22 cellular contexts compared by ENCODE assay signal in genomic region chr10:115953203-115953602, GRCh38.
"Had no signal": no experiment of that assay in that cellular context is flagged by ENCODE, and none has a peak within 500 bp of the region (broad histone marks: within the 10 kb centered on the region; RNA-seq: fewer than 3 reads in every experiment).

No MANE protein-coding gene starts in this region.

- H3K4me1 ChIP-seq: colonic mucosa, gastrocnemius medialis, left ventricle myocardium inferior, spleen, testis, upper lobe of right lung, vagina had no signal

- DNase-seq: colonic mucosa; effector CD4-positive, alpha-beta T cell; gastrocnemius medialis; left ventricle myocardium inferior; mesendoderm; naive B cell; occipital lobe; pancreas; spleen; stimulated activated CD4-positive, alpha-beta T cell treated with anti-CD3 and anti-CD28 coated beads, Interleukin-15, amount 100 ng/mL, for 24 hours; stimulated activated CD4-positive, alpha-beta T cell treated with anti-CD3 and anti-CD28 coated beads, Interleukin-1b, Interleukin-23, amount 100 ng/mL, for 48 hours; stimulated activated CD4-positive, alpha-beta T cell treated with anti-CD3 and anti-CD28 coated beads, Interleukin-4, amount 100 ng/mL, for 24 hours; stimulated activated naive B cell treated with anti-CD40 and anti-IgM and Interleukin-4, amounts not matched to agents 10 μg/mL and 1 μg/mL and 100 μg/mL, for 72 hours; stimulated activated naive CD8-positive, alpha-beta T cell treated with anti-CD3 and anti-CD28 coated beads, Interleukin-15, amount 100 ng/mL, for 72 hours; testis; upper lobe of right lung had no signal

- H3K27ac ChIP-seq: colonic mucosa, gastrocnemius medialis, left ventricle myocardium inferior, pancreas, spleen, testis, tibial nerve, upper lobe of right lung, vagina had no signal

- H3K27me3 ChIP-seq: colonic mucosa, gastrocnemius medialis, pancreas, spleen, testis, tibial nerve, upper lobe of right lung, vagina had no signal

- ATAC-seq: esophagus mucosa; gastrocnemius medialis; pancreas; sciatic nerve; stimulated activated naive B cell treated with anti-CD40 and anti-IgM and Interleukin-4, amounts not matched to agents 10 μg/mL and 1 μg/mL and 100 μg/mL, for 72 hours; stimulated activated naive CD8-positive, alpha-beta T cell treated with anti-CD3 and anti-CD28 coated beads, Interleukin-15, amount 100 ng/mL, for 72 hours; upper lobe of right lung had no signal

- H3K4me3 ChIP-seq: colonic mucosa, gastrocnemius medialis, left ventricle myocardium inferior, lung, pancreas, spleen, testis, tibial nerve, upper lobe of right lung, vagina had no signal

- H3K9me3 ChIP-seq: colonic mucosa, gastrocnemius medialis, left ventricle myocardium inferior, pancreas, spleen, testis, tibial nerve, upper lobe of right lung, vagina had no signal

- FAIRE-seq: keratinocyte, pancreas had no signal

- H3K36me3 ChIP-seq: colonic mucosa, gastrocnemius medialis, left ventricle myocardium inferior, pancreas, spleen, tibial nerve, upper lobe of right lung, vagina had no signal
